ENCODE assay signal across 9 cellular contexts in genomic region chr6:135651964-135652755, GRCh38.
DNase-seq lines count a peak whose midpoint lies in the region; ATAC-seq and TF ChIP-seq lines count a peak whose summit lies in the region.
"Had no signal": no experiment of that assay in that cellular context is flagged by ENCODE, and none has a peak within 500 bp of the region (broad histone marks: within the 10 kb centered on the region; RNA-seq: fewer than 3 reads in every experiment).

No MANE protein-coding gene starts in this region.

- peaks cover 81% of the 10 kb centered on the region for H3K9me3 Mint-ChIP-seq in T-helper 2 cell treated with Interferon-gamma antibody and Interleukin-4, amounts not matched to agents 5 μg/mL and 100 μg/mL, for 36 hours

- peak overlapping the region; percentile 90 for H3K27ac Mint-ChIP-seq in T-helper 2 cell treated with Interferon-gamma antibody and Interleukin-4, amounts not matched to agents 5 μg/mL and 100 μg/mL, for 36 hours

- no peaks in the 10 kb centered on the region for H3K36me3 ChIP-seq in gastrocnemius medialis

- TF ChIP-seq CTCF in GM12865 (IDR thresholded peaks at IDR 0.05; ENCODE audit: insufficient read depth, low read depth, low read length, missing control alignments), result no peak
- no peak for TF ChIP-seq CTCF in gastrocnemius medialis (IDR thresholded peaks at IDR 0.05 in 4 of 5, conservative IDR thresholded peaks at IDR 0.05 in 1 of 5)

- H3K27ac ChIP-seq in gastrocnemius medialis, result no peak overlapping the region
- H3K27ac ChIP-seq: SK-N-MC had no signal

- H3K4me1 Mint-ChIP-seq in T-helper 2 cell treated with Interferon-gamma antibody and Interleukin-4, amounts not matched to agents 5 μg/mL and 100 μg/mL, for 36 hours (ENCODE audit: low read depth), result peaks cover 25% of the 10 kb centered on the region

- in situ Hi-C loops in gastrocnemius medialis (cut with MboI; ENCODE audit: low sequenced_read_pairs in 4 of 4), result no loop called here

- H3K9me3 ChIP-seq in gastrocnemius medialis, result peaks cover 0 to 7% (median 0%) of the 10 kb centered on the region in 3 donors

- H3K27me3 ChIP-seq in gastrocnemius medialis, result no peaks in the 10 kb centered on the region

- intact Hi-C loops in gastrocnemius medialis (cut with DNase I; ENCODE audit: low total_unique reads), result no loop called here

- H3K4me3 ChIP-seq in GM12865 (ENCODE audit: low read depth, low read length), result no peak overlapping the region
- H3K4me3 ChIP-seq in gastrocnemius medialis, result no peak overlapping the region
- H3K4me3 ChIP-seq: SK-N-MC had no signal

- H3K4me1 ChIP-seq in gastrocnemius medialis, result no peaks in the 10 kb centered on the region

- peak; percentile 66 for DNase-seq in GM12865 (ENCODE audit: low read depth)
- no peak for DNase-seq in T-helper 2 cell treated with Interferon-gamma antibody and Interleukin-4, amounts not matched to agents 5 μg/mL and 100 μg/mL, for 36 hours (ENCODE audit: low spot score)
- DNase-seq in nucleus accumbens (lab: John Stamatoyannopoulos, UW), result no peak
- no peak for DNase-seq in gastrocnemius medialis
- DNase-seq in mesenteric fat pad (ENCODE audit: low spot score), result no peak
- DNase-seq in pons (ENCODE audit: low spot score), result no peak

- no peak for TF ChIP-seq POLR2A in gastrocnemius medialis (IDR thresholded peaks at IDR 0.05)

- ATAC-seq in GM19463 (IDR thresholded peaks at IDR 0.05; ENCODE audit: unreplicated experiment) (peak; percentile 93), HG03095 (IDR thresholded peaks at IDR 0.05; ENCODE audit: unreplicated experiment) (peak; percentile 96), gastrocnemius medialis (no peak)

- H3K27me3 Mint-ChIP-seq in T-helper 2 cell treated with Interferon-gamma antibody and Interleukin-4, amounts not matched to agents 5 μg/mL and 100 μg/mL, for 36 hours (ENCODE audit: low read depth), result no peaks in the 10 kb centered on the region

- H3K36me3 Mint-ChIP-seq in T-helper 2 cell treated with Interferon-gamma antibody and Interleukin-4, amounts not matched to agents 5 μg/mL and 100 μg/mL, for 36 hours (ENCODE audit: low read depth), result peaks cover 79% of the 10 kb centered on the region

- peak overlapping the region; percentile 40 for H3K4me3 Mint-ChIP-seq in T-helper 2 cell treated with Interferon-gamma antibody and Interleukin-4, amounts not matched to agents 5 μg/mL and 100 μg/mL, for 36 hours

Comparison
In these comparisons a context has a peak if more than half of its experiments do, and no peak if none do; other contexts are left out.
1. ATAC-seq: peak in GM19463 (single experiment) and HG03095 (single experiment); none in gastrocnemius medialis (0 of 2).